In genomic region chr13:52455677-52456041, GRCh38 we compare ENCODE assay signal across 8 cellular contexts. TPM values are rescaled to one million over a fixed set of nuclear protein-coding genes. Genes with fewer than 3 reads are reported as not detected.
DNase-seq lines count a peak whose midpoint lies in the region; ATAC-seq and TF ChIP-seq lines count a peak whose summit lies in the region.

No MANE protein-coding gene starts in this region.

- no peaks in the 10 kb centered on the region for H3K27me3 Mint-ChIP-seq in activated T-helper 2 cell treated with anti-CD3 and anti-CD28 coated beads, Interferon-gamma antibody, Interleukin-2, Interleukin-4, amounts not matched to agents 10 μg/mL and 5 μg/mL and 100 μg/mL, durations not matched to agents 14 hours and 24 hours and 36 hours (ENCODE audit: low read depth)
- H3K27me3 Mint-ChIP-seq in nephron (ENCODE audit: low read depth) = peaks cover 4% of the 10 kb centered on the region

- H3K4me3 Mint-ChIP-seq in activated T-helper 2 cell treated with anti-CD3 and anti-CD28 coated beads, Interferon-gamma antibody, Interleukin-2, Interleukin-4, amounts not matched to agents 10 μg/mL and 5 μg/mL and 100 μg/mL, durations not matched to agents 14 hours and 24 hours and 36 hours (ENCODE audit: low read depth) = peak overlapping the region; percentile 94
- H3K4me3 Mint-ChIP-seq in nephron = peak overlapping the region; percentile 92 to 97 (median 94)

- peak overlapping the region; percentile 99 for H3K27ac Mint-ChIP-seq in activated T-helper 2 cell treated with anti-CD3 and anti-CD28 coated beads, Interferon-gamma antibody, Interleukin-2, Interleukin-4, amounts not matched to agents 10 μg/mL and 5 μg/mL and 100 μg/mL, durations not matched to agents 14 hours and 24 hours and 36 hours
- H3K27ac Mint-ChIP-seq in nephron = peak overlapping the region; percentile 90 to 99 (median 97)

- peaks cover 36% of the 10 kb centered on the region for H3K36me3 Mint-ChIP-seq in activated T-helper 2 cell treated with anti-CD3 and anti-CD28 coated beads, Interferon-gamma antibody, Interleukin-2, Interleukin-4, amounts not matched to agents 10 μg/mL and 5 μg/mL and 100 μg/mL, durations not matched to agents 14 hours and 24 hours and 36 hours (ENCODE audit: low read depth)
- peaks cover 19% of the 10 kb centered on the region for H3K36me3 Mint-ChIP-seq in nephron (ENCODE audit: low read depth)

- peak; percentile 68 for DNase-seq in COLO829 (ENCODE audit: low spot score)
- peak; percentile 67 for DNase-seq in HuH-7 (ENCODE audit: low spot score)
- DNase-seq in RKO (ENCODE audit: low spot score) = peak; percentile 70
- peak; percentile 77 for DNase-seq in activated T-helper 2 cell treated with anti-CD3 and anti-CD28 coated beads, Interferon-gamma antibody, Interleukin-2, Interleukin-4, amounts not matched to agents 10 μg/mL and 5 μg/mL and 100 μg/mL, durations not matched to agents 14 hours and 24 hours and 36 hours (ENCODE audit: low spot score)
- DNase-seq in fibroblast of peridontal ligament (ENCODE audit: extremely low read depth) = peak; percentile 56
- DNase-seq in stimulated activated naive CD8-positive, alpha-beta T cell treated with anti-CD3 and anti-CD28 coated beads, Interleukin-15, Interleukin-2, amounts not matched to agents 100 U/mL and 50 U/mL, for 24 hours = peak; percentile 83

- peaks cover 43% of the 10 kb centered on the region for H3K4me1 Mint-ChIP-seq in activated T-helper 2 cell treated with anti-CD3 and anti-CD28 coated beads, Interferon-gamma antibody, Interleukin-2, Interleukin-4, amounts not matched to agents 10 μg/mL and 5 μg/mL and 100 μg/mL, durations not matched to agents 14 hours and 24 hours and 36 hours (ENCODE audit: low read depth)
- H3K4me1 Mint-ChIP-seq in nephron = peaks cover 38% of the 10 kb centered on the region

- TF ChIP-seq CTCF in nephron (IDR thresholded peaks at IDR 0.05; ENCODE audit: unreplicated experiment in 3 of 3) = no peak

- H3K9me3 Mint-ChIP-seq in activated T-helper 2 cell treated with anti-CD3 and anti-CD28 coated beads, Interferon-gamma antibody, Interleukin-2, Interleukin-4, amounts not matched to agents 10 μg/mL and 5 μg/mL and 100 μg/mL, durations not matched to agents 14 hours and 24 hours and 36 hours = no peaks in the 10 kb centered on the region
- H3K9me3 Mint-ChIP-seq in nephron = no peaks in the 10 kb centered on the region

- peak; percentile 24 for ATAC-seq in GM21390 (IDR thresholded peaks at IDR 0.05; ENCODE audit: unreplicated experiment)
- peak; percentile 57 for ATAC-seq in stimulated activated naive CD8-positive, alpha-beta T cell treated with anti-CD3 and anti-CD28 coated beads, Interleukin-15, Interleukin-2, amounts not matched to agents 100 U/mL and 50 U/mL, for 24 hours

- intact Hi-C loops in activated T-helper 2 cell treated with anti-CD3 and anti-CD28 coated beads, Interferon-gamma antibody, Interleukin-2, Interleukin-4, amounts not matched to agents 10 μg/mL and 5 μg/mL and 100 μg/mL, durations not matched to agents 14 hours and 24 hours and 36 hours (cut with micrococcal nuclease) = loop anchor here (1.0 to 10.0 kb wide), 6 partner anchors 161 to 1003 kb away; partner anchors contain the start of genes ALG11, DHRS12, INTS6 and SUGT1

RNA-seq across cellular contexts. Expression of gene CKAP2, which starts 0.4 kb away (rescaled TPM):
- 44.3 and 46.9 TPM in 2 replicates for total RNA-seq in activated T-helper 2 cell treated with anti-CD3 and anti-CD28 coated beads, Interferon-gamma antibody, Interleukin-2, Interleukin-4, amounts not matched to agents 10 μg/mL and 5 μg/mL and 100 μg/mL, durations not matched to agents 14 hours and 24 hours and 36 hours

RNA-seq across cellular contexts. Expression of gene VPS36, which starts 5.2 kb away (rescaled TPM):
- 52.3 and 53.5 TPM in 2 replicates for total RNA-seq in activated T-helper 2 cell treated with anti-CD3 and anti-CD28 coated beads, Interferon-gamma antibody, Interleukin-2, Interleukin-4, amounts not matched to agents 10 μg/mL and 5 μg/mL and 100 μg/mL, durations not matched to agents 14 hours and 24 hours and 36 hours

RNA-seq across cellular contexts. Expression of gene THSD1, which starts 49.7 kb away (rescaled TPM):
- 0.34 and 0.39 TPM in 2 replicates for total RNA-seq in activated T-helper 2 cell treated with anti-CD3 and anti-CD28 coated beads, Interferon-gamma antibody, Interleukin-2, Interleukin-4, amounts not matched to agents 10 μg/mL and 5 μg/mL and 100 μg/mL, durations not matched to agents 14 hours and 24 hours and 36 hours

Comparison
In these comparisons a context has a peak if more than half of its experiments do, and no peak if none do; other contexts are left out.
1. Peak in every context shown above with its lines: DNase-seq and ATAC-seq.